Comparison of ENCODE assay signal across 24 cellular contexts in the genomic region with DNA sequence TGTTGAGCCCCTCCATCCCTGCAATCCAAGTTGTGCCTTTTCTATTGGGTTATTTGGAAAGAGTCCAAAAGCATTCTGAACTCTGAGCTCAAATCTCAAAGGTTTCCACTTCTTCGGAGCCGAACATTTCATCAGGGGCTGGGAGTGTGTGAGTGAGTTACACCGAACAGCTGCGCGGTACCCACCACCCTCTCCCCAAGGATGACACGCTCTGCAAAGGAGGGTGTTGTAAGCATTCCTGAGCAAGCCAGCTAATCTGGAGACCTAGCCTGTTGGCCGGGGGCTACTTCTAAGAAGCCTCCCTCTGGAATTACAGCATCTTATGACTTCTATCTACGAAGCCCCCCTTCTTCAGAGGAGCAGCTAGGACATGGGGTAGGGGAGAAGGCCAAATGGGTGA.
"Had no signal": no experiment of that assay in that cellular context is flagged by ENCODE, and none has a peak within 500 bp of the region (broad histone marks: within the 10 kb centered on the region; RNA-seq: fewer than 3 reads in every experiment).

No MANE protein-coding gene starts in this region.

- ATAC-seq: activated T-cell treated with anti-CD3 and anti-CD28 coated beads, Interleukin-2, amount 50 U/mL, for 72 hours; effector memory CD8-positive, alpha-beta T cell; gastrocnemius medialis; naive thymus-derived CD8-positive, alpha-beta T cell had no signal

- H3K36me3 ChIP-seq: ascending aorta, cardiac muscle cell, gastrocnemius medialis, suprapubic skin, tibial nerve had no signal

- H3K27ac ChIP-seq: ascending aorta, cardiac muscle cell, coronary artery, gastrocnemius medialis, suprapubic skin had no signal

- H3K27me3 ChIP-seq: ascending aorta, cardiac muscle cell, gastrocnemius medialis, suprapubic skin, tibial nerve had no signal

- DNase-seq: activated B cell treated with CpG ODN at 0.5 μM for 24 hours; activated CD4-positive, alpha-beta T cell treated with anti-CD3 and anti-CD28 coated beads, Interleukin-2, amount 50 U/mL, for 4 hours; activated naive CD4-positive, alpha-beta T cell treated with anti-CD3 and anti-CD28 coated beads for 36 hours; activated naive CD8-positive, alpha-beta T cell treated with anti-CD3 and anti-CD28 coated beads, Interleukin-2, amount 10 ng/mL, durations not matched to agents 7 days and 5 days; activated T-cell treated with anti-CD3 and anti-CD28 coated beads for 4 hours; activated T-cell treated with anti-CD3 and anti-CD28 coated beads, Interleukin-2, amount 50 U/mL, for 72 hours; effector memory CD8-positive, alpha-beta T cell; erythroblast; glutamatergic neuron; islet precursor cell; midbrain; naive thymus-derived CD8-positive, alpha-beta T cell; retina; stimulated activated CD4-positive, alpha-beta T cell treated with anti-CD3 and anti-CD28 coated beads, Interleukin-15, amount 100 ng/mL, for 24 hours; stimulated activated naive CD4-positive, alpha-beta T cell; T-helper 1 cell had no signal

- H3K9me3 Mint-ChIP-seq: activated B cell treated with CpG ODN at 0.5 μM for 24 hours; activated naive CD4-positive, alpha-beta T cell treated with anti-CD3 and anti-CD28 coated beads for 36 hours; activated naive CD8-positive, alpha-beta T cell treated with anti-CD3 and anti-CD28 coated beads, Interleukin-2, amount 10 ng/mL, durations not matched to agents 7 days and 5 days; activated T-cell treated with anti-CD3 and anti-CD28 coated beads, Interleukin-2, amount 50 U/mL, for 72 hours; brain; effector memory CD8-positive, alpha-beta T cell; naive thymus-derived CD8-positive, alpha-beta T cell; T-helper 2 cell treated with Interferon-gamma antibody and Interleukin-4, amounts not matched to agents 5 μg/mL and 100 μg/mL, for 36 hours had no signal

- H3K27ac Mint-ChIP-seq: activated B cell treated with CpG ODN at 0.5 μM for 24 hours; activated naive CD4-positive, alpha-beta T cell treated with anti-CD3 and anti-CD28 coated beads for 36 hours; activated naive CD8-positive, alpha-beta T cell treated with anti-CD3 and anti-CD28 coated beads, Interleukin-2, amount 10 ng/mL, durations not matched to agents 7 days and 5 days; activated T-cell treated with anti-CD3 and anti-CD28 coated beads, Interleukin-2, amount 50 U/mL, for 72 hours; effector memory CD8-positive, alpha-beta T cell; naive thymus-derived CD8-positive, alpha-beta T cell; T-helper 2 cell treated with Interferon-gamma antibody and Interleukin-4, amounts not matched to agents 5 μg/mL and 100 μg/mL, for 36 hours had no signal

- H3K4me3 ChIP-seq: ascending aorta, cardiac muscle cell, coronary artery, gastrocnemius medialis, suprapubic skin, tibial nerve had no signal

- H3K36me3 Mint-ChIP-seq: activated naive CD8-positive, alpha-beta T cell treated with anti-CD3 and anti-CD28 coated beads, Interleukin-2, amount 10 ng/mL, durations not matched to agents 7 days and 5 days; brain; naive thymus-derived CD8-positive, alpha-beta T cell had no signal

- H3K4me1 Mint-ChIP-seq: activated naive CD8-positive, alpha-beta T cell treated with anti-CD3 and anti-CD28 coated beads, Interleukin-2, amount 10 ng/mL, durations not matched to agents 7 days and 5 days; brain had no signal

- H3K9me3 ChIP-seq: ascending aorta, gastrocnemius medialis, suprapubic skin, tibial nerve had no signal

- H3K4me3 Mint-ChIP-seq: activated B cell treated with CpG ODN at 0.5 μM for 24 hours; activated naive CD4-positive, alpha-beta T cell treated with anti-CD3 and anti-CD28 coated beads for 36 hours; activated naive CD8-positive, alpha-beta T cell treated with anti-CD3 and anti-CD28 coated beads, Interleukin-2, amount 10 ng/mL, durations not matched to agents 7 days and 5 days; activated T-cell treated with anti-CD3 and anti-CD28 coated beads, Interleukin-2, amount 50 U/mL, for 72 hours; effector memory CD8-positive, alpha-beta T cell; T-helper 2 cell treated with Interferon-gamma antibody and Interleukin-4, amounts not matched to agents 5 μg/mL and 100 μg/mL, for 36 hours had no signal

- H3K27me3 Mint-ChIP-seq: activated B cell treated with CpG ODN at 0.5 μM for 24 hours, brain had no signal
